Comparison of ENCODE assay signal across 10 cellular contexts in the genomic region with DNA sequence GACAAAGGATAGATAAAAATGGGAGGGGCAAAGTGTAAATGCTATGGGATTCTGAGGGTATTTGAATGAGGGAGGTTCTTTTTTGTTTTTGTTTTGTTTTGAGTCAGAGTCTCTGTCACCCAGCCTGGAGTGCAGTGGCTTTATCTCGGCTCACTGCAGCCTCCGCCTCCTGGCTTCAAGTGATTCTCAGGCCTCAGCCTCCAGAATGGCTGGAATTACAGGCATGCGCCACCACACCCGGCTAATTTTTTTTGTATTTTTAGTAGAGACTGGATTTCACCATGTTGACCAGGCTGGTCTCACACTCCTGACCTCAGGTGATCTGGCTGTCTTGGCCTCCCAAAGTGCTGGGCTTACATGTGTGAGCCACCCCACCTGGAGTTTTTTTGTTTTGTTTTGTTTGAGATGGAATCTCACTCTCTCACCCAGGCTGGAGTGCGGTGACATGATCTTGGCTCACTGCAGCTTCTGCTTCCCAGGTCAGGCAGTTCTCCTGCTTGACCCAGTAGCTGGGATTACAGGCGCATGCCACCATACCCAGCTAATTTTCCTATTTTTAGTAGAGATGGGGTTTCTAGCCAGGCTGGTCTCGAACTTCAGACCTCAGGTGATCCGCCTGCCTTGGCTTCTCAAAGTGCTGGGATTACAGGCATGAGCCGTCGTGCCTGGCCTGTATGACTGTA. TPM values are rescaled to one million over a fixed set of nuclear protein-coding genes. Genes with fewer than 3 reads are reported as not detected.
DNase-seq lines count a peak whose midpoint lies in the region; ATAC-seq, FAIRE-seq and TF ChIP-seq lines count a peak whose summit lies in the region.
"Had no signal": no experiment of that assay in that cellular context is flagged by ENCODE, and none has a peak within 500 bp of the region (broad histone marks: within the 10 kb centered on the region; RNA-seq: fewer than 3 reads in every experiment).

No MANE protein-coding gene starts in this region.

- no peak for FAIRE-seq in frontal cortex (lab: Jason Lieb, UNC)
- FAIRE-seq: endometrium had no signal

- peaks cover 14% of the 10 kb centered on the region for H3K4me1 ChIP-seq in SJSA1 (replicated peaks)
- peaks cover 0 to 33% of the 10 kb centered on the region in 2 donors for H3K4me1 ChIP-seq in right atrium auricular region

- peak; percentile 50 for DNase-seq in activated CD8-positive, alpha-beta memory T cell treated with anti-CD3 and anti-CD28 coated beads, Interleukin-2, amount 50 U/mL, for 48 hours
- no peak for DNase-seq in activated CD8-positive, alpha-beta memory T cell treated with anti-CD3 and anti-CD28 coated beads for 24 hours
- DNase-seq in SJSA1 (ENCODE audit: low read depth in 1 of 2, low spot score in 2 of 2): peak; percentile 37 to 50
- DNase-seq in right atrium auricular region (ENCODE audit: low spot score): peak; percentile 52
- DNase-seq in stimulated activated naive CD8-positive, alpha-beta T cell treated with anti-CD3 and anti-CD28 coated beads, Interleukin-15, Interleukin-2, amounts not matched to agents 100 U/mL and 50 U/mL, for 24 hours: no peak
- no peak for DNase-seq in NCI-H1092 treated with DMSO at 0.1 percent for 48 hours (lab: John Stamatoyannopoulos, UW)
- DNase-seq in retina: no peak
- no peak for DNase-seq in frontal cortex (ENCODE audit: low spot score in 2 of 2)
- DNase-seq: SHP77 treated with DMSO at 0.1 percent for 48 hours had no signal

- H3K9me3 ChIP-seq in SJSA1 (replicated peaks) (no peaks in the 10 kb centered on the region), right atrium auricular region (no peaks in the 10 kb centered on the region)

- TF ChIP-seq CTCF in right atrium auricular region (IDR thresholded peaks at IDR 0.05): no peak

- H3K27ac ChIP-seq in SJSA1 (peak overlapping the region; percentile 74), right atrium auricular region (peak overlapping the region; percentile 24 to 56)

- H3K4me3 ChIP-seq in SJSA1 (no peak overlapping the region), right atrium auricular region (no peak overlapping the region)

- H3K27me3 ChIP-seq in SJSA1 (replicated peaks) (no peaks in the 10 kb centered on the region), right atrium auricular region (no peaks in the 10 kb centered on the region)

- ATAC-seq in stimulated activated naive CD8-positive, alpha-beta T cell treated with anti-CD3 and anti-CD28 coated beads, Interleukin-15, Interleukin-2, amounts not matched to agents 100 U/mL and 50 U/mL, for 24 hours: peak; percentile 43

- H3K36me3 ChIP-seq in SJSA1 (peaks cover 6% of the 10 kb centered on the region; the same call in 1 of the 2 replicates), right atrium auricular region (peaks cover 3% of the 10 kb centered on the region)

RNA-seq across cellular contexts. Expression of a gene that starts 9.0 kb away (rescaled TPM):
- 13.3 and 16.8 TPM in 2 replicates for total RNA-seq in SJSA1 (2014; rRNA removed; shearing (Covaris generic))
- 10 to 100 TPM; 16.7 to 23.8 TPM for total RNA-seq in right atrium auricular region
- total RNA-seq in frontal cortex: 93.8 TPM

Comparison
In these comparisons a context has a peak if more than half of its experiments do, and no peak if none do; other contexts are left out.
1. DNase-seq: peak in activated CD8-positive, alpha-beta memory T cell treated with anti-CD3 and anti-CD28 coated beads, Interleukin-2, amount 50 U/mL, for 48 hours (single experiment), SJSA1 (2 of 2) and right atrium auricular region (single experiment); none in activated CD8-positive, alpha-beta memory T cell treated with anti-CD3 and anti-CD28 coated beads for 24 hours (single experiment), stimulated activated naive CD8-positive, alpha-beta T cell treated with anti-CD3 and anti-CD28 coated beads, Interleukin-15, Interleukin-2, amounts not matched to agents 100 U/mL and 50 U/mL, for 24 hours (single experiment), NCI-H1092 treated with DMSO at 0.1 percent for 48 hours (single experiment), retina (single experiment) and frontal cortex (0 of 2).